ENCODE assay signal across 9 cellular contexts in the genomic region with DNA sequence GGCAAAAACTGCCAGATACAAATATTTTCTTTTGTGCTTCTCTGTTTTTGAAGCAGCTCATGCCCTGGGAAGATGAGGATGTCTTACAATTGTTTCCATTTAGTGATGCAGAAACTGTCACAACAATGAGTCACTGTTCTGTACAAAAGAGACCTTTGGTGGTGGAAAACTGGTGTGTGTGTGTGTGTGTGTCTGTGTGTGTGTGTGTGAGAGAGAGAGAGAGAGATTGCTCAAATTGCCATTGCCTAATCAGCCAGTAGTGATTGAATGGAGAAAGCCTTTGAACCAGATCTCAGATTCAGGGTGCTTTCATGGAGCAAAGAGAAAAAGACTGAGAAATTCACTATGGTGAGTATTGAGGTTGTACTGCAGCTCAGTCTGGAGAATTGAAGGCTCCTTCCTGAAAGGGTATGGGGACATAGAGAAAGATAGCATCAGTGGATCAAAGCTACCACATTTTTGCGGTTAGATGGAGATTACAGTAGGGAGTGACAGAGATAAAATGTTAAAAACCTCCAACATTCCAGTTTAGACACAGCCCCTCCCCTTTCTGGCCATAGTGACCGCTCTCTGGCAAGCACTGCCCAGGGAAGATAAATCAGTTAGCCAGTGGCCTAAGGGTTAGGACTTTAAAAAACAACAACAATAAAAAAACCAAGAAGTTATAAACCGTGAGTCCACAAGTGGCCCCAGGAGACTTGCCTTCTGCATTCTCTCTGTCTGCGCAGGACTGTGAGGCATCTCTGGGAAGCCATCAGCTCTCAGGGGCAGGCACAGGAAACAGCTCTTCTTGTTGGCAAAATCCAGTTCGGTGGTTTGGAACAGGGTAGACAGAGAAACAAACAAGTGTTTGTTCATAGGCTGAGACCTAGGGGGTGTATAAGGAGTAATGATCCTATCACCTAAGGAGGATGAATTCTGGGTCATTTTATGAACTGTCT.
A peak's percentile ranks its signal among the peaks of the same experiment; 100 is the strongest.
DNase-seq lines count a peak whose midpoint lies in the region; ATAC-seq and TF ChIP-seq lines count a peak whose summit lies in the region.
"Had no signal": no experiment of that assay in that cellular context is flagged by ENCODE, and none has a peak within 500 bp of the region (broad histone marks: within the 10 kb centered on the region; RNA-seq: fewer than 3 reads in every experiment).

No MANE protein-coding gene starts in this region.

- H3K4me2 ChIP-seq in mesenchymal stem cell (ENCODE audit: low read length, poor library complexity, severe bottlenecking): no peak overlapping the region

- no peaks in the 10 kb centered on the region for H3K4me1 ChIP-seq in colonic mucosa
- peaks cover 5% of the 10 kb centered on the region for H3K4me1 ChIP-seq in mesenchymal stem cell (ENCODE audit: control insufficient read depth, insufficient read depth, low read depth, low read length)

- H2BK12ac ChIP-seq in mesenchymal stem cell (ENCODE audit: low read length in 2 of 2): peak overlapping the region; percentile 94 to 97

- H3K79me1 ChIP-seq in mesenchymal stem cell (replicated peaks; ENCODE audit: low read length, poor library complexity, severe bottlenecking): no peaks in the 10 kb centered on the region

- 2% methylated on average over 4 of the region's 5 CpGs for WGBS in mesenchymal stem cell

- H3K18ac ChIP-seq in mesenchymal stem cell (ENCODE audit: low read depth in 1 of 2, low read length in 2 of 2): peak overlapping the region in 1 of 2 experiments; percentile 99

- H3K14ac ChIP-seq in mesenchymal stem cell (ENCODE audit: low read length in 2 of 2): no peak overlapping the region

- H3K4me3 ChIP-seq in colonic mucosa (no peak overlapping the region), mesenchymal stem cell (ENCODE audit: insufficient read depth in 1 of 2, low read depth in 1 of 2, low read length in 2 of 2) (peak overlapping the region in 1 of 2 experiments; percentile 70)

- no peaks in the 10 kb centered on the region for H3K27me3 ChIP-seq in colonic mucosa
- no peaks in the 10 kb centered on the region for H3K27me3 ChIP-seq in mesenchymal stem cell (ENCODE audit: control insufficient read depth in 1 of 2, insufficient read depth in 1 of 2, low read length in 2 of 2)

- peak overlapping the region; percentile 93 for H2BK120ac ChIP-seq in mesenchymal stem cell (ENCODE audit: low read depth, low read length)

- intact Hi-C loops in colonic mucosa (cut with DNase I): no loop called here

- peak overlapping the region; percentile 29 for H3K27ac ChIP-seq in colonic mucosa
- peak overlapping the region; percentile 82 for H3K27ac ChIP-seq in mesenchymal stem cell (ENCODE audit: low read length, poor library complexity, severe bottlenecking)

- H2BK5ac ChIP-seq in mesenchymal stem cell (ENCODE audit: low read depth, low read length, poor library complexity, severe bottlenecking): peak overlapping the region; percentile 12

- no peaks in the 10 kb centered on the region for H3K36me3 ChIP-seq in colonic mucosa
- H3K36me3 ChIP-seq in mesenchymal stem cell (ENCODE audit: control insufficient read depth in 1 of 2, insufficient read depth in 2 of 2, low read depth in 1 of 2, low read length in 2 of 2): no peaks in the 10 kb centered on the region

- in situ Hi-C loops in GM13976 (cut with MboI; ENCODE audit: low sequenced_read_pairs, unreplicated experiment): no loop called here

- peak overlapping the region; percentile 41 for H2AK5ac ChIP-seq in mesenchymal stem cell (ENCODE audit: low read length, severe bottlenecking)

- peak overlapping the region; percentile 74 for H2BK15ac ChIP-seq in mesenchymal stem cell (ENCODE audit: low read depth, poor library complexity, severe bottlenecking)

- no peak overlapping the region for H2AFZ ChIP-seq in mesenchymal stem cell (ENCODE audit: low read depth, low read length)

- DNase-seq in A172 (ENCODE audit: low spot score): peak; percentile 99
- DNase-seq in M059J (ENCODE audit: low read depth): peak; percentile 99
- no peak for DNase-seq in colonic mucosa
- DNase-seq in mesenchymal stem cell: peak; percentile 98
- DNase-seq in GM13976 (ENCODE audit: low spot score): no peak
- DNase-seq in RKO (ENCODE audit: low spot score): no peak
- DNase-seq: activated B cell treated with CpG ODN at 0.5 μM for 24 hours had no signal

- peak overlapping the region; percentile 98 for H4K91ac ChIP-seq in mesenchymal stem cell (ENCODE audit: low read length)

- H3K9me3 ChIP-seq in colonic mucosa: no peaks in the 10 kb centered on the region
- H3K9me3 ChIP-seq in mesenchymal stem cell (ENCODE audit: control insufficient read depth, low read length): peaks cover 29% of the 10 kb centered on the region

- TF ChIP-seq CTCF in colonic mucosa (IDR thresholded peaks at IDR 0.05) (no peak), GM13976 (IDR thresholded peaks at IDR 0.05; ENCODE audit: borderline replicate concordance, control extremely low read depth, extremely low read depth, insufficient read depth, missing control alignments) (no peak)

- H4K8ac ChIP-seq in mesenchymal stem cell (ENCODE audit: low read length): peak overlapping the region; percentile 98

- no peak for ATAC-seq in GM21576 (IDR thresholded peaks at IDR 0.05; ENCODE audit: unreplicated experiment)
- no peak for ATAC-seq in GM21723 (IDR thresholded peaks at IDR 0.05; ENCODE audit: unreplicated experiment)

- no peak overlapping the region for H3K23ac ChIP-seq in mesenchymal stem cell (ENCODE audit: low read length in 2 of 2)

- H3K9ac ChIP-seq in colonic mucosa (ENCODE audit: low read depth in 2 of 2, low read length in 2 of 2): no peak overlapping the region
- H3K9ac ChIP-seq in mesenchymal stem cell (ENCODE audit: low read length): peak overlapping the region; percentile 97

- peak overlapping the region in 1 of 2 experiments; percentile 67 for H3K4ac ChIP-seq in mesenchymal stem cell (ENCODE audit: low read depth in 1 of 2, low read length in 2 of 2)

Comparison
In these comparisons a context has a peak if more than half of its experiments do, and no peak if none do; other contexts are left out.
1. DNase-seq: peak in A172 (single experiment), M059J (single experiment) and mesenchymal stem cell (single experiment); none in colonic mucosa (single experiment), GM13976 (single experiment) and RKO (single experiment).